17 cellular contexts compared by ENCODE assay signal in the genomic region with DNA sequence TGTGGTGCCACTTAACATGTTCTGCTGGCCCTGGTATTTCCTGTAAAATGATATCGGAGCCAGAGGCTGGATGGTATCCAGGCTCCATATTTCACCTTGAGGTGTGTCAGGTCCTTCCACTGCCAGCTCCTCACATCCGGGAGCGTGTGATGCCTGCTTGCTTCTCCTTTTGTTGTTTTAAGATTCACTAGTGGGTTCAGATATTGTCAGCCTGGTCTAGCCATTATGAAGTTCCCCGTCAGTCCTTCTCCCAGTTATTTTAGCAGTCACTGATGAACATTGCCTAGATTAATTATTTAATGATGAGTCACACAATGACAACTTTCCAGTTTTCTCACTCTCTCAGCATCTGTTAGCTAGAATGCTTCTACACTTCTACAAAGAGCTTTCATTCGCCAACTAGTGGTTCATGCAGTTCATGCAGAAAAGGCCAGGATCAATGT. TPM values are rescaled to one million over a fixed set of nuclear protein-coding genes. Genes with fewer than 3 reads are reported as not detected.
DNase-seq lines count a peak whose midpoint lies in the region; ATAC-seq and TF ChIP-seq lines count a peak whose summit lies in the region.
"Had no signal": no experiment of that assay in that cellular context is flagged by ENCODE, and none has a peak within 500 bp of the region (broad histone marks: within the 10 kb centered on the region; RNA-seq: fewer than 3 reads in every experiment).

No MANE protein-coding gene starts in this region.

- H3K4me3 ChIP-seq in choroid plexus epithelial cell (ENCODE audit: low read depth, low read length), result no peak overlapping the region

- intact Hi-C loops in left cardiac atrium (cut with DNase I), result no loop called here
- intact Hi-C loops in Right ventricle myocardium inferior (cut with DNase I), result no loop called here

- ATAC-seq in left cardiac atrium (peak; percentile 64 to 65), Right ventricle myocardium inferior (no peak), GM18873 (IDR thresholded peaks at IDR 0.05; ENCODE audit: low FRiP score, unreplicated experiment) (no peak), HG03565 (IDR thresholded peaks at IDR 0.05; ENCODE audit: unreplicated experiment) (no peak)
- ATAC-seq: stimulated activated memory B cell treated with anti-CD40 and anti-IgM and Interleukin-4, amounts not matched to agents 10 μg/mL and 1 μg/mL and 100 μg/mL, for 72 hours had no signal

- peak; percentile 26 for TF ChIP-seq CTCF in choroid plexus epithelial cell (conservative IDR thresholded peaks at IDR 0.05; ENCODE audit: low read depth, low read length)

- no peak for DNase-seq in left cardiac atrium
- DNase-seq in Right ventricle myocardium inferior (ENCODE audit: missing footprints), result no peak
- peak; percentile 37 for DNase-seq in NCI-H1694 (lab: John Stamatoyannopoulos, UW)
- DNase-seq in choroid plexus epithelial cell (ENCODE audit: low read depth), result no peak
- DNase-seq in occipital lobe (lab: John Stamatoyannopoulos, UW), result no peak
- no peak for DNase-seq in dedifferentiated amniotic fluid mesenchymal stem cell (ENCODE audit: extremely low spot score)
- DNase-seq: activated CD4-positive, alpha-beta memory T cell treated with anti-CD3 and anti-CD28 coated beads, Interleukin-2, amount 10 ng/mL, durations not matched to agents 7 days and 5 days; activated gamma-delta T cell treated with Interleukin-2 at 50 U/mL for 16 hours; BE2C; immature natural killer cell; NCI-H1930; posterior cingulate gyrus; stimulated activated CD4-positive, alpha-beta T cell treated with anti-CD3 and anti-CD28 coated beads, Interleukin-2, amount 100 ng/mL, for 24 hours; T-helper 2 cell had no signal

RNA-seq across cellular contexts. Expression of a gene that starts 11.3 kb away (rescaled TPM):
- not detected for total RNA-seq in left cardiac atrium
- total RNA-seq in Right ventricle myocardium inferior, result not detected
- total RNA-seq in occipital lobe, result 0.62 TPM
- total RNA-seq: activated CD4-positive, alpha-beta memory T cell treated with anti-CD3 and anti-CD28 coated beads, Interleukin-2, amount 10 ng/mL, durations not matched to agents 7 days and 5 days had no signal

RNA-seq across cellular contexts. Expression of a gene that starts 11.4 kb away (rescaled TPM):
- total RNA-seq in left cardiac atrium (10 to 100 TPM; 21.6 to 34.1 TPM), Right ventricle myocardium inferior (24.1 TPM), occipital lobe (165 TPM)

RNA-seq across cellular contexts. Expression of a gene that starts 30.5 kb away (rescaled TPM):
- total RNA-seq in left cardiac atrium (10 to 100 TPM; 27.9 to 33.6 TPM), Right ventricle myocardium inferior (26.5 TPM), occipital lobe (14.3 TPM)

RNA-seq across cellular contexts. Expression of a gene that starts 34.6 kb away (rescaled TPM):
- total RNA-seq in left cardiac atrium (under 1 TPM in 1 of 2 donors, not detected in 1; 0.59 TPM), Right ventricle myocardium inferior (not detected), occipital lobe (not detected)
- total RNA-seq: activated CD4-positive, alpha-beta memory T cell treated with anti-CD3 and anti-CD28 coated beads, Interleukin-2, amount 10 ng/mL, durations not matched to agents 7 days and 5 days had no signal

RNA-seq across cellular contexts. Expression of a gene that starts 39.6 kb away (rescaled TPM):
- total RNA-seq in left cardiac atrium (10 to 100 TPM; 71.5 to 93.6 TPM), Right ventricle myocardium inferior (70.2 TPM), occipital lobe (78.1 TPM)

Comparison
In these comparisons a context has a peak if more than half of its experiments do, and no peak if none do; other contexts are left out.
1. ATAC-seq: peak in left cardiac atrium (2 of 2); none in Right ventricle myocardium inferior (single experiment), GM18873 (single experiment) and HG03565 (single experiment).